17 cellular contexts compared by ENCODE assay signal in genomic region chr12:124503305-124503704, GRCh38.
"Had no signal": no experiment of that assay in that cellular context is flagged by ENCODE, and none has a peak within 500 bp of the region (broad histone marks: within the 10 kb centered on the region; RNA-seq: fewer than 3 reads in every experiment).

No MANE protein-coding gene starts in this region.

- H3K4me1 ChIP-seq: parathyroid adenoma had no signal

- H3K9me3 ChIP-seq: heart left ventricle, spleen had no signal

- H3K27ac ChIP-seq: parathyroid adenoma, spleen had no signal

- H3K4me3 ChIP-seq: heart left ventricle, spleen had no signal

- H2AFZ ChIP-seq: parathyroid adenoma had no signal

- H3K27me3 Mint-ChIP-seq: effector memory CD8-positive, alpha-beta T cell; naive thymus-derived CD4-positive, alpha-beta T cell; stimulated activated memory B cell treated with anti-CD40 and anti-IgM and Interleukin-4, amounts not matched to agents 10 μg/mL and 1 μg/mL and 100 μg/mL, for 72 hours had no signal

- H3K27ac Mint-ChIP-seq: activated T-cell treated with anti-CD3 and anti-CD28 coated beads, Interleukin-2, amount 50 U/mL, for 72 hours; stimulated activated memory B cell treated with anti-CD40 and anti-IgM and Interleukin-4, amounts not matched to agents 10 μg/mL and 1 μg/mL and 100 μg/mL, for 72 hours had no signal

- H3K36me3 Mint-ChIP-seq: activated naive CD4-positive, alpha-beta T cell treated with anti-CD3 and anti-CD28 coated beads, Interleukin-2, amount 50 U/mL, for 72 hours; immature natural killer cell had no signal

- H3K9me3 Mint-ChIP-seq: activated naive CD4-positive, alpha-beta T cell treated with anti-CD3 and anti-CD28 coated beads, Interleukin-2, amount 50 U/mL, for 72 hours; activated T-cell treated with anti-CD3 and anti-CD28 coated beads, Interleukin-2, amount 50 U/mL, for 72 hours; effector memory CD8-positive, alpha-beta T cell; immature natural killer cell; naive thymus-derived CD4-positive, alpha-beta T cell had no signal

- ATAC-seq: activated CD4-positive, CD25-positive, alpha-beta regulatory T cell treated with anti-CD3 and anti-CD28 coated beads, Interleukin-2, amount 50 U/mL, for 24 hours; activated naive CD4-positive, alpha-beta T cell treated with anti-CD3 and anti-CD28 coated beads, Interleukin-2, amount 50 U/mL, for 72 hours; activated T-cell treated with anti-CD3 and anti-CD28 coated beads, Interleukin-2, amount 50 U/mL, for 72 hours; effector memory CD8-positive, alpha-beta T cell; heart left ventricle; naive thymus-derived CD4-positive, alpha-beta T cell; stimulated activated memory B cell treated with anti-CD40 and anti-IgM and Interleukin-4, amounts not matched to agents 10 μg/mL and 1 μg/mL and 100 μg/mL, for 72 hours had no signal

- DNase-seq: activated CD4-positive, alpha-beta T cell treated with anti-CD3 and anti-CD28 coated beads, Interleukin-2, amount 50 U/mL, for 1 hour; activated effector memory CD4-positive, alpha-beta T cell treated with anti-CD3 and anti-CD28 coated beads, Interleukin-2, amount 50 U/mL, for 16 hours; activated T-cell treated with anti-CD3 and anti-CD28 coated beads, Interleukin-2, amount 50 U/mL, for 72 hours; dermis blood vessel endothelial cell; effector memory CD8-positive, alpha-beta T cell; heart left ventricle; immature natural killer cell; kidney glomerular epithelial cell; mesendoderm; naive thymus-derived CD4-positive, alpha-beta T cell; spleen; stimulated activated CD4-positive, alpha-beta T cell treated with anti-CD3 and anti-CD28 coated beads, Interleukin-4, amount 100 ng/mL, for 4 hours had no signal

- H3K4me3 Mint-ChIP-seq: activated T-cell treated with anti-CD3 and anti-CD28 coated beads, Interleukin-2, amount 50 U/mL, for 72 hours; effector memory CD8-positive, alpha-beta T cell; immature natural killer cell; naive thymus-derived CD4-positive, alpha-beta T cell; stimulated activated memory B cell treated with anti-CD40 and anti-IgM and Interleukin-4, amounts not matched to agents 10 μg/mL and 1 μg/mL and 100 μg/mL, for 72 hours had no signal

- H3K27me3 ChIP-seq: heart left ventricle, spleen had no signal

- FAIRE-seq: frontal cortex had no signal

- H3K9ac ChIP-seq: parathyroid adenoma had no signal
